1 cellular context compared by ENCODE assay signal in the genomic region with DNA sequence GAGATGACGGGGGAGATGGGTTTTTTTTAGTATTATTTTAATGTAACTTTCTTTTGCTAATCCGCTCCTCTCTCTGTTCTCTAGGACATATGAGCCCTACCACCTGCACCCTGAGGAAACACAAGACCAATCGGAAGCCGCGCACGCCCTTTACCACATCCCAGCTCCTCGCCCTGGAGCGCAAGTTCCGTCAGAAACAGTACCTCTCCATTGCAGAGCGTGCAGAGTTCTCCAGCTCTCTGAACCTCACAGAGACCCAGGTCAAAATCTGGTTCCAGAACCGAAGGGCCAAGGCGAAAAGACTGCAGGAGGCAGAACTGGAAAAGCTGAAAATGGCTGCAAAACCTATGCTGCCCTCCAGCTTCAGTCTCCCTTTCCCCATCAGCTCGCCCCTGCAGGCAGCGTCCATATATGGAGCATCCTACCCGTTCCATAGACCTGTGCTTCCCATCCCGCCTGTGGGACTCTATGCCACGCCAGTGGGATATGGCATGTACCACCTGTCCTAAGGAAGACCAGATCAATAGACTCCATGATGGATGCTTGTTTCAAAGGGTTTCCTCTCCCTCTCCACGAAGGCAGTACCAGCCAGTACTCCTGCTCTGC.
TF ChIP-seq lines count a peak whose summit lies in the region.

No MANE protein-coding gene starts in this region.

TF ChIP-seq in H1, 55 proteins besides CTCF, POLR2A, EP300 and RAD21:
- TF ChIP-seq RNF2 (IDR thresholded peaks at IDR 0.05; ENCODE audit: borderline replicate concordance, low read depth, low read length, missing control alignments, poor library complexity, severe bottlenecking) (peak; percentile 81), SP2 (IDR thresholded peaks at IDR 0.05; ENCODE audit: low read length) (no peak), SUZ12 (IDR thresholded peaks at IDR 0.05; ENCODE audit: low read length) (peak; percentile 80), EZH2 (IDR thresholded peaks at IDR 0.05; ENCODE audit: low read depth, low read length, severe bottlenecking) (peak; percentile 65)
